1 cellular context compared by ENCODE assay signal in genomic region chr11:96567667-96568066, GRCh38.
TF ChIP-seq lines count a peak whose summit lies in the region.

No MANE protein-coding gene starts in this region.

TF ChIP-seq in H1, 55 proteins besides CTCF, POLR2A, EP300 and RAD21:
- no peak for TF ChIP-seq SIRT6 (IDR thresholded peaks at IDR 0.05; ENCODE audit: low read length)
- TF ChIP-seq SRF (IDR thresholded peaks at IDR 0.05; ENCODE audit: low read depth, low read length) = no peak
